In the genomic region with DNA sequence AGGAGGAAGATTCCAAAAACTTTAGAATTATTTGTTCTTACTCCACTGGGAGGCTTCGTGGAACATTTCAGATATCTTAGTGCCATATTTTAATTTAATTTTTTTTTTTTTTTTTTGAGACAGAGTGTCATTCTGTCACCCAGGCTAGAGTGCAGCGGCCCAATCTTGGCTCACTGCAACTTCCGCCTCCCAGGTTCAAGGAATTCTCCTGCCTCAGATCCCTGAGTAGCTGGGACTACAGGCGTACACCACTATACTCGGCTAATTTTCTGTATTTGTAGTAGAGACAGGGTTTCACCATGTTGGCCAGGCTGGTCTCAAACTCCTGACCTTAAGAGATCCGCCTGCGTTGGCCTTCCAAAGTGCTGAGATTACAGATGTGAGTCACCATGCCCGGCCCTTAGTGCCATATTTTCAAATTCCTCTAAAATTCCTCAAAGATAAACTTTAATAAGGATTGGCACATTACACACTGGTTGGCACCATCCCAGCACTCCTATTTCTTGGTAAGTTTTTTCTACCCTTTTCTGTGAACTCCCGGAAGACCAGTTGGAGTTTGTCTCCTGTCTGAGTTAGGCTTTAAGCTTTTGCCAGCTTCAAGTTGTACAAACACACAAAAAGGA, we compare ENCODE assay signal across 19 cellular contexts.
"Had no signal": no experiment of that assay in that cellular context is flagged by ENCODE, and none has a peak within 500 bp of the region (broad histone marks: within the 10 kb centered on the region; RNA-seq: fewer than 3 reads in every experiment).

No MANE protein-coding gene starts in this region.

- H3K36me3 ChIP-seq: ascending aorta, gastroesophageal sphincter, lower lobe of right lung, pancreas, upper lobe of left lung had no signal

- ATAC-seq: activated T-helper 17 cell treated with anti-CD3 and anti-CD28 coated beads, Interleukin-2, amount 50 U/mL, for 72 hours; gastroesophageal sphincter; lower lobe of right lung; pancreas; SK-N-SH treated with all-trans-retinoic acid at 6 μM for 48 hours had no signal

- H3K4me1 ChIP-seq: gastroesophageal sphincter, lower lobe of right lung, pancreas, upper lobe of left lung had no signal

- H3K27ac ChIP-seq: dorsolateral prefrontal cortex, gastroesophageal sphincter, hepatocyte, lower lobe of right lung, pancreas, skin epidermis, upper lobe of left lung, VCaP had no signal

- H3K4me3 ChIP-seq: ascending aorta, dorsolateral prefrontal cortex, gastroesophageal sphincter, hepatocyte, lower lobe of right lung, pancreas, skin epidermis, upper lobe of left lung had no signal

- DNase-seq: activated CD4-positive, alpha-beta T cell treated with anti-CD3 and anti-CD28 coated beads for 1 hour; activated CD4-positive, alpha-beta T cell treated with anti-CD3 and anti-CD28 coated beads, Interleukin-2, amount 50 U/mL, for 48 hours; activated naive CD4-positive, alpha-beta T cell treated with Interleukin-2 at 50 U/mL for 16 hours; dorsolateral prefrontal cortex; endodermal cell; erythroblast; lower lobe of right lung; midbrain; pancreas; stimulated activated CD4-positive, alpha-beta T cell treated with anti-CD3 and anti-CD28 coated beads, Interleukin-4, amount 100 ng/mL, for 24 hours; stimulated activated naive CD4-positive, alpha-beta T cell; upper lobe of left lung had no signal

- H3K9me3 ChIP-seq: ascending aorta, gastroesophageal sphincter, lower lobe of right lung, pancreas, upper lobe of left lung had no signal

- H3K27me3 ChIP-seq: ascending aorta, gastroesophageal sphincter, hepatocyte, pancreas, upper lobe of left lung had no signal
